ENCODE assay signal across 8 cellular contexts in genomic region chr18:76983184-76983583, GRCh38.
DNase-seq lines count a peak whose midpoint lies in the region; ATAC-seq and TF ChIP-seq lines count a peak whose summit lies in the region.

No MANE protein-coding gene starts in this region.

- peaks cover 8% of the 10 kb centered on the region for H3K4me1 Mint-ChIP-seq in activated T-cell treated with anti-CD3 and anti-CD28 coated beads, Interleukin-2, amount 50 U/mL, for 24 hours (ENCODE audit: low read depth)

- POLR2A ChIA-PET in PC-3 (lab: Charles Lee; ENCODE audit: unreplicated experiment): no interaction called here

- H3F3A ChIP-seq in PC-3 (ENCODE audit: low read length, unreplicated experiment): no peaks in the 10 kb centered on the region
- no peaks in the 10 kb centered on the region for H3F3A ChIP-seq in neural cell (ENCODE audit: insufficient read depth, low read length, poor library complexity, severe bottlenecking)

- no peak overlapping the region for H3K4me3 ChIP-seq in Jurkat, Clone E6-1 (ENCODE audit: low read length)
- H3K4me3 ChIP-seq in PC-3 (ENCODE audit: low read length) (peak overlapping the region; percentile 47), neural cell (ENCODE audit: low read length) (no peak overlapping the region), stomach (no peak overlapping the region)

- H3K27ac ChIP-seq in PC-3 (ENCODE audit: low read length): no peak overlapping the region
- no peak overlapping the region for H3K27ac ChIP-seq in neural cell (ENCODE audit: low read length)
- H3K27ac ChIP-seq in stomach: no peak overlapping the region

- TF ChIP-seq EP300 in neural cell (conservative IDR thresholded peaks at IDR 0.05; ENCODE audit: poor library complexity, severe bottlenecking): no peak
- TF ChIP-seq EP300 in stomach (IDR thresholded peaks at IDR 0.05): no peak

- intact Hi-C loops in PC-3 (cut with micrococcal nuclease): loop anchor here (1.0 kb wide), 2 partner anchors 61 to 181 kb away; no protein-coding TSS in a partner anchor
- intact Hi-C loops in stomach (cut with DNase I; ENCODE audit: low total_unique reads): loop anchor here (10.0 kb wide), 2 partner anchors 58 to 188 kb away; no protein-coding TSS in a partner anchor

- H3K9me3 Mint-ChIP-seq in activated T-cell treated with anti-CD3 and anti-CD28 coated beads, Interleukin-2, amount 50 U/mL, for 24 hours: no peaks in the 10 kb centered on the region

- H3K9me3 ChIP-seq in PC-3 (ENCODE audit: low read length): no peaks in the 10 kb centered on the region
- no peaks in the 10 kb centered on the region for H3K9me3 ChIP-seq in neural cell (ENCODE audit: low read length)
- no peaks in the 10 kb centered on the region for H3K9me3 ChIP-seq in stomach

- H3K27me3 Mint-ChIP-seq in activated T-cell treated with anti-CD3 and anti-CD28 coated beads, Interleukin-2, amount 50 U/mL, for 24 hours: no peaks in the 10 kb centered on the region

- CTCF ChIA-PET in PC-3 (lab: Charles Lee): interaction anchor here (1.0 kb wide), 1 partner anchor 182 kb away, joined by 4 read pairs; no protein-coding TSS in a partner anchor

- peak; percentile 34 for TF ChIP-seq RAD21 in neural cell (conservative IDR thresholded peaks at IDR 0.05)

- H3K4me2 ChIP-seq in PC-3 (ENCODE audit: low read length): peak overlapping the region; percentile 76
- no peak overlapping the region for H3K4me2 ChIP-seq in neural cell (ENCODE audit: low read length)

- H3K79me2 ChIP-seq in PC-3 (ENCODE audit: low read length): no peaks in the 10 kb centered on the region
- no peaks in the 10 kb centered on the region for H3K79me2 ChIP-seq in neural cell (replicated peaks; ENCODE audit: insufficient read depth, low read length)

- H3K9me2 ChIP-seq in PC-3 (replicated peaks; ENCODE audit: low read length) (no peaks in the 10 kb centered on the region), neural cell (ENCODE audit: insufficient read depth, low read length) (no peaks in the 10 kb centered on the region)

- ATAC-seq in GM21723 (IDR thresholded peaks at IDR 0.05; ENCODE audit: unreplicated experiment) (peak; percentile 87), PC-3 (peak; percentile 98)

- 7 to 30% (median 13%) methylated on average over 5 to 15 of the region's 15 CpGs for WGBS in stomach, 5 donors

- BruUV-seq in PC-3 (replicated peaks; lab: Mats Ljungman, UMichigan): no TSS peak

- no peaks in the 10 kb centered on the region for H3K27me3 ChIP-seq in PC-3 (ENCODE audit: low read length)
- H3K27me3 ChIP-seq in neural cell (ENCODE audit: insufficient read depth, low read depth, low read length): no peaks in the 10 kb centered on the region
- H3K27me3 ChIP-seq in stomach: no peaks in the 10 kb centered on the region

- H3K4me1 ChIP-seq in PC-3 (ENCODE audit: insufficient read depth, low read length) (peaks cover 5% of the 10 kb centered on the region), stomach (peaks cover 8 to 50% (median 39%) of the 10 kb centered on the region in 4 donors)

- H4K20me1 ChIP-seq in PC-3 (ENCODE audit: low read length): no peaks in the 10 kb centered on the region
- no peaks in the 10 kb centered on the region for H4K20me1 ChIP-seq in neural cell (ENCODE audit: insufficient read depth)

- H3K36me3 Mint-ChIP-seq in activated T-cell treated with anti-CD3 and anti-CD28 coated beads, Interleukin-2, amount 50 U/mL, for 24 hours (ENCODE audit: low read depth): peaks cover 13% of the 10 kb centered on the region

- no peak overlapping the region for H3K9ac ChIP-seq in PC-3 (ENCODE audit: low read length)
- no peak overlapping the region for H3K9ac ChIP-seq in neural cell (ENCODE audit: low read length)

- H3K4me3 Mint-ChIP-seq in activated T-cell treated with anti-CD3 and anti-CD28 coated beads, Interleukin-2, amount 50 U/mL, for 24 hours: no peak overlapping the region

- H3K27ac Mint-ChIP-seq in activated T-cell treated with anti-CD3 and anti-CD28 coated beads, Interleukin-2, amount 50 U/mL, for 24 hours: peak overlapping the region; percentile 40

- H3K36me3 ChIP-seq in PC-3 (ENCODE audit: low read depth, low read length): no peaks in the 10 kb centered on the region
- no peaks in the 10 kb centered on the region for H3K36me3 ChIP-seq in neural cell (ENCODE audit: insufficient read depth, low read length)
- H3K36me3 ChIP-seq in stomach: peaks cover 0 to 15% (median 2%) of the 10 kb centered on the region in 4 donors

- H2AFZ ChIP-seq in PC-3 (ENCODE audit: low read length): peak overlapping the region; percentile 60; the same call in 1 of the 2 replicates
- no peak overlapping the region for H2AFZ ChIP-seq in neural cell (ENCODE audit: low read depth, low read length)

- DNase-seq in DMS79 treated with DMSO at 0.1 percent for 48 hours (lab: John Stamatoyannopoulos, UW) (peak; percentile 67), PC-3 (peak; percentile 91), fibroblast of gingiva (ENCODE audit: low read depth) (peak; percentile 51), stomach (peak; percentile 96)
- DNase-seq in Jurkat, Clone E6-1 (ENCODE audit: low read depth, low spot score): peak; percentile 73
- peak; percentile 89 for DNase-seq in activated T-cell treated with anti-CD3 and anti-CD28 coated beads, Interleukin-2, amount 50 U/mL, for 24 hours

- TF ChIP-seq POLR2A in stomach (IDR thresholded peaks at IDR 0.05): no peak

- TF ChIP-seq CTCF in PC-3 (conservative IDR thresholded peaks at IDR 0.05; ENCODE audit: low read depth, low read length): peak; percentile 91
- peak; percentile 69 for TF ChIP-seq CTCF in neural cell (IDR thresholded peaks at IDR 0.05; ENCODE audit: poor library complexity, severe bottlenecking)
- peak in 5 of 7 experiments; percentile 84 to 97 (median 95) for TF ChIP-seq CTCF in stomach (IDR thresholded peaks at IDR 0.05)

TF ChIP-seq in neural cell, 6 proteins besides CTCF, POLR2A, EP300 and RAD21:
- TF ChIP-seq SMC3 (conservative IDR thresholded peaks at IDR 0.05; ENCODE audit: poor library complexity) (peak; percentile 65), POLR2AphosphoS5 (IDR thresholded peaks at IDR 0.05) (no peak)
